1 cellular context compared by ENCODE assay signal in the genomic region with DNA sequence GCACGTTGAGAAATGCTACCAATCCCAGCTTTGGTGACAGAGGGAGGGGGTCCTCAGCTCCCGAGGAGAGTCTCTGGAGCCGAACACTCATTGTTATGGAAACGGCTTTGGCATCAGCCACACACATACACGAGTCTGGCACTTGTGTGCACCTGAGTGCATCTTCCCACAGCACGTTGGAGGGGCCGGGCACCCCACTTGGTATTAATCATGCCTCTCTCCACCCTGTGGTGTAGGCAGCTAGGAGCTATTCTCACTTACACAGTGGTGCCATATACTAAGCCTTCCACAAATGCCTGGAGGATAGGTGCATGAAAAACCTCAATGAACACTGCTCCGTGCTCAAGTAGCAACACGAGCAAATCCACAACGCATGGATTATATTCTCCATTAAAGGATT.
TF ChIP-seq lines count a peak whose summit lies in the region.

No MANE protein-coding gene starts in this region.

TF ChIP-seq in SK-N-SH treated with all-trans-retinoic acid at 6 μM for 48 hours, 23 proteins besides CTCF, POLR2A, EP300 and RAD21 (continued from another document):
- TF ChIP-seq, protein P1, sequence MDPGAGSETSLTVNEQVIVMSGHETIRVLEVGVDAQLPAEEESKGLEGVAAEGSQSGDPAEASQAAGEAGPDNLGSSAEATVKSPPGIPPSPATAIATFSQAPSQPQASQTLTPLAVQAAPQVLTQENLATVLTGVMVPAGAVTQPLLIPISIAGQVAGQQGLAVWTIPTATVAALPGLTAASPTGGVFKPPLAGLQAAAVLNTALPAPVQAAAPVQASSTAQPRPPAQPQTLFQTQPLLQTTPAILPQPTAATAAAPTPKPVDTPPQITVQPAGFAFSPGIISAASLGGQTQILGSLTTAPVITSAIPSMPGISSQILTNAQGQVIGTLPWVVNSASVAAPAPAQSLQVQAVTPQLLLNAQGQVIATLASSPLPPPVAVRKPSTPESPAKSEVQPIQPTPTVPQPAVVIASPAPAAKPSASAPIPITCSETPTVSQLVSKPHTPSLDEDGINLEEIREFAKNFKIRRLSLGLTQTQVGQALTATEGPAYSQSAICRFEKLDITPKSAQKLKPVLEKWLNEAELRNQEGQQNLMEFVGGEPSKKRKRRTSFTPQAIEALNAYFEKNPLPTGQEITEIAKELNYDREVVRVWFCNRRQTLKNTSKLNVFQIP (CRISPR knock-in tag; IDR thresholded peaks at IDR 0.05; ENCODE audit: borderline replicate concordance, low read depth), result no peak
- TF ChIP-seq ZFP3 (CRISPR knock-in tag; IDR thresholded peaks at IDR 0.05) (no peak), GLIS3 (CRISPR knock-in tag; IDR thresholded peaks at IDR 0.05) (no peak), ESRRG (CRISPR knock-in tag; IDR thresholded peaks at IDR 0.05) (no peak), CSDC2 (CRISPR knock-in tag; IDR thresholded peaks at IDR 0.05) (no peak), ZNF8 (CRISPR knock-in tag; IDR thresholded peaks at IDR 0.05) (no peak), TCF4 (CRISPR knock-in tag; IDR thresholded peaks at IDR 0.05; ENCODE audit: borderline replicate concordance) (no peak), ZFP30 (CRISPR knock-in tag; IDR thresholded peaks at IDR 0.05) (no peak)
